Comparison of ENCODE assay signal across 23 cellular contexts in the genomic region with DNA sequence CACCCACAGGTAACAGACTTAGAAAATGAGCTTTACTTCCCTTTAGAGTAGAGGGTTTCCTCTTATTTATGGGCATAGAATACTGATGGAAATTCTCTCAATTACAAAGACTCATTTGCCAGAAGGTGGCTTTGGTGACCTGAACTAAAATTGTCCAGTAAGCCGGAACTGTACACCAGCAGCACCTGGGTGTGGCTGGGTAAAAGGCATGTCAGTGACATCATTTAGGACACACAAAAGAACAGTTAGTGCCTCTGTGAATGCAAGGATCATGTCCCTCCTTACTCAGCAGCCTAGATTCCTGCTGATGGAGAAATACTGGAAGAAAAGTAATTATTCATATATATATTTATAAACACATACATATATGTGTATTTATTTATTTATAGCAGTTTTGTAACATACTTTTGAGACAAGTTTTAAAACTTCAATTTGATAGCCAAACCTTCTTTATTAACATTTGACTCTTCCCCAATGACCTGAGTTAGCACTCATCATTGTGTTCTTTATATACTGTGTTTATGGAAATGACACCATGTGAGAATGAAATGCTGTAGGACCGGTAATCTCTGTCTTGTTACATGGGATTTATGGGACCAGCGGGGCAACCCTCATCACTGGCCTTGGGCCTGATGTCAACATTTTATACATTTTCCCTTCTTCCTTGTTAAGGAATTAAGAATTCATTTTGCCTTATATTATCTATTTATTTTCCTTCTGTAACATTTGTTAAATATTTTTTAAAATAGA.
"Had no signal": no experiment of that assay in that cellular context is flagged by ENCODE, and none has a peak within 500 bp of the region (broad histone marks: within the 10 kb centered on the region; RNA-seq: fewer than 3 reads in every experiment).

No MANE protein-coding gene starts in this region.

- H3K4me1 ChIP-seq: body of pancreas, prostate gland, right atrium auricular region had no signal

- H3K9me3 ChIP-seq: body of pancreas, neutrophil, ovary, prostate gland, right atrium auricular region, tibial artery, vagina had no signal

- H3K27me3 ChIP-seq: body of pancreas, neutrophil, ovary, right atrium auricular region, tibial artery, vagina had no signal

- H3K4me3 ChIP-seq: body of pancreas, cardiac muscle cell, ovary, prostate gland, right atrium auricular region, tibial artery, vagina had no signal

- H3K27ac ChIP-seq: body of pancreas, cardiac muscle cell, neutrophil, ovary, prostate gland, right atrium auricular region, tibial artery, vagina had no signal

- H3K36me3 ChIP-seq: cardiac muscle cell, neutrophil, ovary, prostate gland, right atrium auricular region, tibial artery, vagina had no signal

- DNase-seq: activated CD4-positive, alpha-beta T cell treated with anti-CD3 and anti-CD28 coated beads, Interleukin-2, amount 10 ng/mL, durations not matched to agents 7 days and 5 days; activated CD4-positive, CD25-positive, alpha-beta regulatory T cell treated with anti-CD3 and anti-CD28 coated beads, Interleukin-2, amount 50 U/mL, for 72 hours; activated CD8-positive, alpha-beta memory T cell treated with anti-CD3 and anti-CD28 coated beads, Interleukin-2, amount 10 ng/mL, durations not matched to agents 7 days and 5 days; activated CD8-positive, alpha-beta T cell treated with anti-CD3 and anti-CD28 coated beads for 36 hours; activated effector memory CD4-positive, alpha-beta T cell treated with anti-CD3 and anti-CD28 coated beads, Interleukin-2, amount 50 U/mL, for 16 hours; activated T-cell treated with anti-CD3 and anti-CD28 coated beads for 4 hours; anterior cingulate cortex; body of pancreas; erythroblast; foreskin melanocyte; hippocampal formation; left ventricle myocardium superior; midbrain; ovary; stimulated activated CD4-positive, alpha-beta T cell treated with anti-CD3 and anti-CD28 coated beads, Interleukin-4, amount 100 ng/mL, for 4 hours; substantia nigra; T-helper 2 cell; tibial artery had no signal
